ENCODE assay signal across 1 cellular context in genomic region chr4:136634121-136634520, GRCh38.
TF ChIP-seq lines count a peak whose summit lies in the region.

No MANE protein-coding gene starts in this region.

TF ChIP-seq in GM23338, 12 proteins besides CTCF, POLR2A, EP300 and RAD21 (continued from another document):
- TF ChIP-seq, protein P1, sequence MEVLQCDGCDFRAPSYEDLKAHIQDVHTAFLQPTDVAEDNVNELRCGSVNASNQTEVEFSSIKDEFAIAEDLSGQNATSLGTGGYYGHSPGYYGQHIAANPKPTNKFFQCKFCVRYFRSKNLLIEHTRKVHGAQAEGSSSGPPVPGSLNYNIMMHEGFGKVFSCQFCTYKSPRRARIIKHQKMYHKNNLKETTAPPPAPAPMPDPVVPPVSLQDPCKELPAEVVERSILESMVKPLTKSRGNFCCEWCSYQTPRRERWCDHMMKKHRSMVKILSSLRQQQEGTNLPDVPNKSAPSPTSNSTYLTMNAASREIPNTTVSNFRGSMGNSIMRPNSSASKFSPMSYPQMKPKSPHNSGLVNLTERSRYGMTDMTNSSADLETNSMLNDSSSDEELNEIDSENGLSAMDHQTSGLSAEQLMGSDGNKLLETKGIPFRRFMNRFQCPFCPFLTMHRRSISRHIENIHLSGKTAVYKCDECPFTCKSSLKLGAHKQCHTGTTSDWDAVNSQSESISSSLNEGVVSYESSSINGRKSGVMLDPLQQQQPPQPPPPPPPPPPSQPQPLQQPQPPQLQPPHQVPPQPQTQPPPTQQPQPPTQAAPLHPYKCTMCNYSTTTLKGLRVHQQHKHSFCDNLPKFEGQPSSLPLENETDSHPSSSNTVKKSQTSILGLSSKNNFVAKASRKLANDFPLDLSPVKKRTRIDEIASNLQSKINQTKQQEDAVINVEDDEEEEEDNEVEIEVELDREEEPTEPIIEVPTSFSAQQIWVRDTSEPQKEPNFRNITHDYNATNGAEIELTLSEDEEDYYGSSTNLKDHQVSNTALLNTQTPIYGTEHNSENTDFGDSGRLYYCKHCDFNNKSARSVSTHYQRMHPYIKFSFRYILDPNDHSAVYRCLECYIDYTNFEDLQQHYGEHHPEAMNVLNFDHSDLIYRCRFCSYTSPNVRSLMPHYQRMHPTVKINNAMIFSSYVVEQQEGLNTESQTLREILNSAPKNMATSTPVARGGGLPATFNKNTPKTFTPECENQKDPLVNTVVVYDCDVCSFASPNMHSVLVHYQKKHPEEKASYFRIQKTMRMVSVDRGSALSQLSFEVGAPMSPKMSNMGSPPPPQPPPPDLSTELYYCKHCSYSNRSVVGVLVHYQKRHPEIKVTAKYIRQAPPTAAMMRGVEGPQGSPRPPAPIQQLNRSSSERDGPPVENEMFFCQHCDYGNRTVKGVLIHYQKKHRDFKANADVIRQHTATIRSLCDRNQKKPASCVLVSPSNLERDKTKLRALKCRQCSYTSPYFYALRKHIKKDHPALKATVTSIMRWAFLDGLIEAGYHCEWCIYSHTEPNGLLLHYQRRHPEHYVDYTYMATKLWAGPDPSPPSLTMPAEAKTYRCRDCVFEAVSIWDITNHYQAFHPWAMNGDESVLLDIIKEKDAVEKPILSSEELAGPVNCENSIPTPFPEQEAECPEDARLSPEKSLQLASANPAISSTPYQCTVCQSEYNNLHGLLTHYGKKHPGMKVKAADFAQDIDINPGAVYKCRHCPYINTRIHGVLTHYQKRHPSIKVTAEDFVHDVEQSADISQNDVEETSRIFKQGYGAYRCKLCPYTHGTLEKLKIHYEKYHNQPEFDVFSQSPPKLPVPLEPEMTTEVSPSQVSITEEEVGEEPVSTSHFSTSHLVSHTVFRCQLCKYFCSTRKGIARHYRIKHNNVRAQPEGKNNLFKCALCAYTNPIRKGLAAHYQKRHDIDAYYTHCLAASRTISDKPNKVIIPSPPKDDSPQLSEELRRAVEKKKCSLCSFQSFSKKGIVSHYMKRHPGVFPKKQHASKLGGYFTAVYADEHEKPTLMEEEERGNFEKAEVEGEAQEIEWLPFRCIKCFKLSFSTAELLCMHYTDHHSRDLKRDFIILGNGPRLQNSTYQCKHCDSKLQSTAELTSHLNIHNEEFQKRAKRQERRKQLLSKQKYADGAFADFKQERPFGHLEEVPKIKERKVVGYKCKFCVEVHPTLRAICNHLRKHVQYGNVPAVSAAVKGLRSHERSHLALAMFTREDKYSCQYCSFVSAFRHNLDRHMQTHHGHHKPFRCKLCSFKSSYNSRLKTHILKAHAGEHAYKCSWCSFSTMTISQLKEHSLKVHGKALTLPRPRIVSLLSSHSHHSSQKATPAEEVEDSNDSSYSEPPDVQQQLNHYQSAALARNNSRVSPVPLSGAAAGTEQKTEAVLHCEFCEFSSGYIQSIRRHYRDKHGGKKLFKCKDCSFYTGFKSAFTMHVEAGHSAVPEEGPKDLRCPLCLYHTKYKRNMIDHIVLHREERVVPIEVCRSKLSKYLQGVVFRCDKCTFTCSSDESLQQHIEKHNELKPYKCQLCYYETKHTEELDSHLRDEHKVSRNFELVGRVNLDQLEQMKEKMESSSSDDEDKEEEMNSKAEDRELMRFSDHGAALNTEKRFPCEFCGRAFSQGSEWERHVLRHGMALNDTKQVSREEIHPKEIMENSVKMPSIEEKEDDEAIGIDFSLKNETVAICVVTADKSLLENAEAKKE (CRISPR knock-in tag; IDR thresholded peaks at IDR 0.05): no peak
- TF ChIP-seq REST (IDR thresholded peaks at IDR 0.05; ENCODE audit: unreplicated experiment): no peak
- TF ChIP-seq CREB1 (CRISPR knock-in tag; IDR thresholded peaks at IDR 0.05; ENCODE audit: low read depth): no peak
- no peak for TF ChIP-seq ZNF331 (CRISPR knock-in tag; IDR thresholded peaks at IDR 0.05; ENCODE audit: low read depth)
- TF ChIP-seq POLR2AphosphoS5 (IDR thresholded peaks at IDR 0.05; ENCODE audit: low read depth): no peak
- no peak for TF ChIP-seq EZH2phosphoT487 (IDR thresholded peaks at IDR 0.05; ENCODE audit: unreplicated experiment)
- TF ChIP-seq STAT1 (IDR thresholded peaks at IDR 0.05; ENCODE audit: unreplicated experiment): no peak
- no peak for TF ChIP-seq ZNF114 (CRISPR knock-in tag; IDR thresholded peaks at IDR 0.05)
- no peak for TF ChIP-seq NANOG (IDR thresholded peaks at IDR 0.05; ENCODE audit: borderline replicate concordance)
- no peak for TF ChIP-seq JUNB (IDR thresholded peaks at IDR 0.05; ENCODE audit: unreplicated experiment)
